2 cellular contexts compared by ENCODE assay signal in genomic region chr6:51163843-51164529, GRCh38.
TF ChIP-seq lines count a peak whose summit lies in the region.

No MANE protein-coding gene starts in this region.

TF ChIP-seq in liver, 16 proteins besides CTCF, POLR2A, EP300 and RAD21 (continued from another document):
- TF ChIP-seq ZBTB33 (IDR thresholded peaks at IDR 0.05) (peak; percentile 57), SP1 (IDR thresholded peaks at IDR 0.05) (peak; percentile 36), MAX (IDR thresholded peaks at IDR 0.05) (peak; percentile 83), REST (IDR thresholded peaks at IDR 0.05) (no peak), FOXA1 (IDR thresholded peaks at IDR 0.05) (peak; percentile 32), HNF4G (IDR thresholded peaks at IDR 0.05) (peak; percentile 20), YY1 (IDR thresholded peaks at IDR 0.05) (peak; percentile 69), HNF4A (conservative IDR thresholded peaks at IDR 0.05) (peak; percentile 59 to 80), EGR1 (IDR thresholded peaks at IDR 0.05; ENCODE audit: low read depth in 2 of 2) (peak; percentile 27 to 93), ATF3 (IDR thresholded peaks at IDR 0.05) (no peak), JUND (IDR thresholded peaks at IDR 0.05) (peak; percentile 72 to 96), NR2F2 (IDR thresholded peaks at IDR 0.05) (peak; percentile 18), RXRA (IDR thresholded peaks at IDR 0.05) (peak; percentile 33 to 64)

TF ChIP-seq in HepG2, 621 proteins besides CTCF, POLR2A, EP300 and RAD21 (continued from another document):
- no peak for TF ChIP-seq SKIL (CRISPR knock-in tag; IDR thresholded peaks at IDR 0.05; ENCODE audit: borderline replicate concordance)
